12 cellular contexts compared by ENCODE assay signal in genomic region chr10:46397767-46398166, GRCh38. TPM values are rescaled to one million over a fixed set of nuclear protein-coding genes. Genes with fewer than 3 reads are reported as not detected.
DNase-seq lines count a peak whose midpoint lies in the region; ATAC-seq and TF ChIP-seq lines count a peak whose summit lies in the region.
"Not testable (repeated sequence)": the region's sequence is repeated elsewhere in the genome, so short reads cannot be mapped to it uniquely, and the experiment has no call there.
"Had no signal": no experiment of that assay in that cellular context is flagged by ENCODE, and none has a peak within 500 bp of the region (broad histone marks: within the 10 kb centered on the region; RNA-seq: fewer than 3 reads in every experiment).

No MANE protein-coding gene starts in this region.

- H3K9me2 ChIP-seq in GM23248 (ENCODE audit: insufficient read depth): not testable (repeated sequence)

- 37 to 68% methylated on average over 7 to 12 of the region's 14 CpGs for WGBS in GM23248 (ENCODE audit: low coverage in 1 of 2, low lambda C conversion rate in 2 of 2, missing lambda C conversion rate in 2 of 2), 2 experiments
- no CpG with 5 or more reads among the region's 14 CpGs for WGBS in body of pancreas, 2 donors
- WGBS in esophagus squamous epithelium, 2 donors: 69% methylated on average over 6 of the region's 14 CpGs; no CpG with 5 or more reads in 1 of the 2 donors
- 47 to 55% methylated on average over 5 to 9 of the region's 14 CpGs; no CpG with 5 or more reads in 1 of the 3 donors for WGBS in ovary, 3 donors

- H3K9me3 Mint-ChIP-seq in stimulated activated effector memory CD8-positive, alpha-beta T cell treated with anti-CD3 and anti-CD28 coated beads, Interleukin-12 subunit alpha, Interleukin-12 subunit beta, amount 100 ng/mL, for 72 hours: not testable (repeated sequence)

- peak overlapping the region; percentile 48 for H3K4me2 ChIP-seq in GM23248 (ENCODE audit: unreplicated experiment)

- not testable (repeated sequence) for TF ChIP-seq CTCF in RWPE1 (conservative IDR thresholded peaks at IDR 0.05; ENCODE audit: low read depth); esophagus squamous epithelium (IDR thresholded peaks at IDR 0.05); ovary (IDR thresholded peaks at IDR 0.05)
- TF ChIP-seq CTCF in body of pancreas (IDR thresholded peaks at IDR 0.05): peak in 1 of 7 experiments; percentile 10

- H3K36me3 Mint-ChIP-seq in stimulated activated effector memory CD8-positive, alpha-beta T cell treated with anti-CD3 and anti-CD28 coated beads, Interleukin-12 subunit alpha, Interleukin-12 subunit beta, amount 100 ng/mL, for 72 hours: not testable (repeated sequence)

- CTCF ChIA-PET in RWPE1 (lab: Yijun Ruan, JAX): not testable (repeated sequence)

- not testable (repeated sequence) for H4K20me1 ChIP-seq in GM23248 (ENCODE audit: insufficient read depth)

- H3K4me1 ChIP-seq in GM23248 (ENCODE audit: insufficient read depth); body of pancreas; esophagus squamous epithelium; ovary (ENCODE audit: insufficient read depth): not testable (repeated sequence)

- not testable (repeated sequence) for H3K36me3 ChIP-seq in GM23248 (ENCODE audit: low read depth); body of pancreas (replicated peaks in 1 of 2; ENCODE audit: insufficient read depth in 1 of 2, low read depth in 2 of 2); esophagus squamous epithelium; ovary

- peak overlapping the region; percentile 80 for H3K9ac ChIP-seq in GM23248

- not testable (repeated sequence) for TF ChIP-seq POLR2A in body of pancreas (IDR thresholded peaks at IDR 0.05); esophagus squamous epithelium (IDR thresholded peaks at IDR 0.05); ovary (IDR thresholded peaks at IDR 0.05)

- H3K27ac ChIP-seq in GM23248 (peak overlapping the region; percentile 93), RWPE1 (peak overlapping the region; percentile 76), esophagus squamous epithelium (peak overlapping the region in 3 of 4 donors; percentile 44 to 52 (median 45)), ovary (peak overlapping the region; percentile 8 to 16)
- not testable (repeated sequence) for H3K27ac ChIP-seq in body of pancreas

- in situ Hi-C loops in GM23248 (cut with MboI): not testable (repeated sequence)

- not testable (repeated sequence) for H3K4me3 Mint-ChIP-seq in stimulated activated effector memory CD8-positive, alpha-beta T cell treated with anti-CD3 and anti-CD28 coated beads, Interleukin-12 subunit alpha, Interleukin-12 subunit beta, amount 100 ng/mL, for 72 hours

- not testable (repeated sequence) for TF ChIP-seq EP300 in ovary (IDR thresholded peaks at IDR 0.05)

- ATAC-seq in body of pancreas (peak; percentile 9), left colon (peak; percentile 10)
- peak; percentile 15 for ATAC-seq in stimulated activated effector memory CD8-positive, alpha-beta T cell treated with anti-CD3 and anti-CD28 coated beads, Interleukin-12 subunit alpha, Interleukin-12 subunit beta, amount 100 ng/mL, for 72 hours

- not testable (repeated sequence) for H3K27me3 ChIP-seq in GM23248 (replicated peaks; ENCODE audit: insufficient read depth); body of pancreas; esophagus squamous epithelium; ovary

- H3K27ac Mint-ChIP-seq in stimulated activated effector memory CD8-positive, alpha-beta T cell treated with anti-CD3 and anti-CD28 coated beads, Interleukin-12 subunit alpha, Interleukin-12 subunit beta, amount 100 ng/mL, for 72 hours: not testable (repeated sequence)

- intact Hi-C loops in body of pancreas (cut with DNase I); esophagus squamous epithelium (cut with DNase I); left colon (cut with DNase I, micrococcal nuclease); ovary (cut with DNase I): not testable (repeated sequence)

- 0 out of 2 replicates have a peak overlapping the region, but pooled peaks have one; percentile 43 for H2AFZ ChIP-seq in GM23248

- peak overlapping the region; percentile 15; the same call in 1 of the 2 replicates for H3K4me3 ChIP-seq in GM23248
- not testable (repeated sequence) for H3K4me3 ChIP-seq in body of pancreas, ovary
- H3K4me3 ChIP-seq in esophagus squamous epithelium: peak overlapping the region in 1 of 4 donors; percentile 40

- not testable (repeated sequence) for H3K9me3 ChIP-seq in GM23248 (ENCODE audit: low read depth); body of pancreas; esophagus squamous epithelium; ovary

- not testable (repeated sequence) for H3K4me1 Mint-ChIP-seq in stimulated activated effector memory CD8-positive, alpha-beta T cell treated with anti-CD3 and anti-CD28 coated beads, Interleukin-12 subunit alpha, Interleukin-12 subunit beta, amount 100 ng/mL, for 72 hours

- DNase-seq in GM23248 (peak; percentile 20), left colon (peak in 1 of 2 donors; percentile 9), ovary (peak in 3 of 5 donors; percentile 36 to 44 (median 42))
- not testable (repeated sequence) for DNase-seq in RWPE1 (ENCODE audit: low spot score); body of pancreas; esophagus squamous epithelium (lab: John Stamatoyannopoulos, UW); stimulated activated effector memory CD8-positive, alpha-beta T cell treated with anti-CD3 and anti-CD28 coated beads, Interleukin-12 subunit alpha, Interleukin-12 subunit beta, amount 100 ng/mL, for 72 hours (ENCODE audit: low spot score in 2 of 2)

- not testable (repeated sequence) for H3F3A ChIP-seq in GM23248 (ENCODE audit: insufficient read depth)

- POLR2A ChIA-PET in RWPE1 (lab: Yijun Ruan, JAX; ENCODE audit: low non-redundant PET): not testable (repeated sequence)

- H3K79me2 ChIP-seq in GM23248 (ENCODE audit: insufficient read depth): peaks cover 13% of the 10 kb centered on the region

RNA-seq across cellular contexts. Expression of gene ANXA8L1, which starts 22.2 kb away (rescaled TPM):
- 2.2 and 6.6 TPM in 2 replicates for total RNA-seq in GM23248 (2014; rRNA removed; shearing (Covaris generic))
- polyA plus RNA-seq in GM23248 (2016; fragmentation: Nextera tagmentation; extraction: Ambion mirVana): 1.8 and 2.0 TPM in 2 replicates
- not detected for total RNA-seq in body of pancreas
- total RNA-seq in esophagus squamous epithelium: 100 to 1,000 TPM; 247 to 351 (median 300) TPM
- total RNA-seq in left colon: not detected
- total RNA-seq in ovary: 10 to 100 TPM in 1 of 7 donors, 1 to 10 TPM in 3, not detected in 3; 1.1 to 29.9 (median 2.5) TPM
- polyA plus RNA-seq in ovary: 1 to 10 TPM in 1 of 2 donors, under 1 TPM in 1; 0.69 to 1.7 TPM
- total RNA-seq: activated CD8-positive, alpha-beta T cell treated with anti-CD3 and anti-CD28 coated beads, Interleukin-2, amount 10 ng/mL, durations not matched to agents 7 days and 5 days; activated naive CD4-positive, alpha-beta T cell treated with anti-CD3 and anti-CD28 coated beads for 36 hours; colonic mucosa; H4; temporal lobe had no signal

Comparison
In these comparisons a context has a peak if more than half of its experiments do, and no peak if none do; other contexts are left out.
1. RNA of gene ANXA8L1, which starts 22.2 kb away (total RNA-seq): 247 to 351 TPM in esophagus squamous epithelium; 2.2 to 6.6 TPM in GM23248, 1.1 to 29.9 TPM in ovary, not detected in left colon and not detected in body of pancreas; every median in the first group is over 4 times any median in the second.
2. Peak in every context shown above with its lines, with median percentiles within 50 percentile points of each other: ATAC-seq.